Comparison of ENCODE assay signal across 8 cellular contexts in the genomic region with DNA sequence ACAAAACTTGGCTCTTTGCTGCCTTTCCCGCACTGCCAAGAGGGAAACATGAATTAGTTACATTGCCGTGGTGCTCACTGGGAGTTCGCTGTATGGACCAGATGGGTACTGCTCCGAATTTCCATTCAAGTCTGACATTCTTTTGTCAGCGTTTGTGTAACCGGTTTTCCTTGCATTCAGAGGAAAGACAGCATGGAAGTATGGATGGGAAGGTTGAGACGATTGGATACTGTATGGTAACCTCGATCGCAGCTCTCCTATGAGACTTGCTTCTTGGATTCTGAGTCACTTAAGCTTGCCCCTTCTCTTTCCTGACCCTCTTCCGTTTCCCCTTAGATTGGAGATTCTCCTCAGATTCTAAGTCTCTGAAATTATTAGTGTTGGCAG. TPM values are rescaled to one million over a fixed set of nuclear protein-coding genes. Genes with fewer than 3 reads are reported as not detected.
DNase-seq lines count a peak whose midpoint lies in the region; ATAC-seq lines count a peak whose summit lies in the region.

No MANE protein-coding gene starts in this region.

- peaks cover 11% of the 10 kb centered on the region in 2 donors for H3K36me3 Mint-ChIP-seq in naive B cell

- H3K9ac ChIP-seq in endocrine pancreas (ENCODE audit: control insufficient read depth, insufficient read depth, low read length): peak overlapping the region; percentile 70

- peaks cover 25 to 42% (median 35%) of the 10 kb centered on the region in 3 donors for H3K4me1 Mint-ChIP-seq in naive B cell

- no peaks in the 10 kb centered on the region for H3K9me3 ChIP-seq in endocrine pancreas (ENCODE audit: control insufficient read depth, low read length)

- peaks cover 0 to 2% (median 0%) of the 10 kb centered on the region in 3 donors for H3K27me3 Mint-ChIP-seq in naive B cell

- peak overlapping the region; percentile 94 to 99 (median 99) for H3K27ac Mint-ChIP-seq in naive B cell

- H3K4me1 ChIP-seq in endocrine pancreas (ENCODE audit: control insufficient read depth, insufficient read depth, low read length): peaks cover 6% of the 10 kb centered on the region

- no peaks in the 10 kb centered on the region for H3K27me3 ChIP-seq in endocrine pancreas (ENCODE audit: control insufficient read depth, insufficient read depth, low read length)

- H3K9me3 Mint-ChIP-seq in naive B cell: peaks cover 0 to 18% (median 8%) of the 10 kb centered on the region in 7 donors

- peak overlapping the region; percentile 94 for H3K4me3 ChIP-seq in endocrine pancreas (ENCODE audit: control insufficient read depth, insufficient read depth, low read length)

- peak; percentile 21 to 27 for ATAC-seq in activated CD4-positive, CD25-positive, alpha-beta regulatory T cell treated with anti-CD3 and anti-CD28 coated beads, Interleukin-2, amount 50 U/mL, for 24 hours
- ATAC-seq in HG02885 (IDR thresholded peaks at IDR 0.05; ENCODE audit: poor library complexity, unreplicated experiment) (peak; percentile 8), naive B cell (ENCODE audit: low read depth in 2 of 2) (peak; percentile 1 to 4)

- H3K36me3 ChIP-seq in endocrine pancreas (ENCODE audit: control insufficient read depth, insufficient read depth, low read length): no peaks in the 10 kb centered on the region

- peak overlapping the region; percentile 89 to 99 (median 93) for H3K4me3 Mint-ChIP-seq in naive B cell

- no peak for DNase-seq in activated CD4-positive, CD25-positive, alpha-beta regulatory T cell treated with anti-CD3 and anti-CD28 coated beads, Interleukin-2, amount 50 U/mL, for 72 hours
- peak; percentile 70 for DNase-seq in RKO (ENCODE audit: low spot score)
- DNase-seq in naive B cell: no peak
- DNase-seq in SK-N-DZ (ENCODE audit: low spot score): no peak
- DNase-seq in mesenteric fat pad (ENCODE audit: low spot score): no peak

RNA-seq across cellular contexts. Expression of gene UBLCP1, which starts 0.6 kb away (rescaled TPM):
- polyA plus RNA-seq in naive B cell (ENCODE audit: low read depth in 6 of 6): 10 to 100 TPM; 48.4 to 69.5 (median 61.2) TPM
- 43.8 and 45.5 TPM in 2 replicates for polyA plus RNA-seq in SK-N-DZ (2014; cell fraction: cytosol; rRNA removed)
- 17.9 and 18.7 TPM in 2 replicates for polyA plus RNA-seq in SK-N-DZ (2014; cell fraction: nucleus; rRNA removed)
- 20.6 TPM for total RNA-seq in mesenteric fat pad

RNA-seq across cellular contexts. Expression of gene RNF145, which starts 53.1 kb away (rescaled TPM):
- 10 to 100 TPM in 5 of 6 donors, 1 to 10 TPM in 1; 8.8 to 14.4 (median 10.4) TPM for polyA plus RNA-seq in naive B cell (ENCODE audit: low read depth in 6 of 6)
- polyA plus RNA-seq in SK-N-DZ (2014; cell fraction: cytosol; rRNA removed): 79.7 and 80.8 TPM in 2 replicates
- polyA plus RNA-seq in SK-N-DZ (2014; cell fraction: nucleus; rRNA removed): 39.5 and 44.8 TPM in 2 replicates
- 77.9 TPM for total RNA-seq in mesenteric fat pad
